Comparison of ENCODE assay signal across 8 cellular contexts in the genomic region with DNA sequence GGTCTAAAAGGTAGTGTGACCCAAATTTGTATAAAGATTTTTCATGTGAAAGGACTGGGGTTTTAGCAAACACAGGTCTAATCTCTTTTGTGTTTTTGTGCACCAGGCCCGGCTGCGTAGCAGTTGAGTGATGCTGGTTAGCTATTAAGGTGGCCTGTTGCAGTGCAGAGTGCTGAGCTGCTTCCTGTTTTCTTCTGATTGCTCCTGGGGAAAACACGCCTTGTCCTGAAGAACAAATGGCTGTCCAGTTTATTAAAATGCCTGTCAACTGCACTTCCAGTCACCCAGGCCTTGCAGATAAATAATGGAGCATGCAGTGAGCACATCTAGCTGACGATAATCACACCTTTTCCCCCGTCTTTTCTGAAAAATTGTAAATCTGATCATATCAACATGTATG. TPM values are rescaled to one million over a fixed set of nuclear protein-coding genes. Genes with fewer than 3 reads are reported as not detected.
DNase-seq lines count a peak whose midpoint lies in the region; ATAC-seq, FAIRE-seq and TF ChIP-seq lines count a peak whose summit lies in the region.

No MANE protein-coding gene starts in this region.

- H3K27ac ChIP-seq in brain microvascular endothelial cell (peak overlapping the region; percentile 79), small intestine (ENCODE audit: low read depth in 1 of 2, low read length in 1 of 2) (peak overlapping the region; percentile 99 to 100)

- H3K9me3 ChIP-seq in small intestine (ENCODE audit: control insufficient read depth, low read depth): no peaks in the 10 kb centered on the region

- WGBS in small intestine, 3 donors: 1 to 6% (median 2%) methylated on average over 5 of the region's 5 CpGs

- H3K36me3 ChIP-seq in brain microvascular endothelial cell (replicated peaks): no peaks in the 10 kb centered on the region
- H3K36me3 ChIP-seq in small intestine (ENCODE audit: control insufficient read depth in 2 of 2, insufficient read depth in 2 of 2, low read length in 2 of 2): no peaks in the 10 kb centered on the region

- peak overlapping the region; percentile 82 for H3K4me3 ChIP-seq in brain microvascular endothelial cell (ENCODE audit: low read depth, low read length)
- H3K4me3 ChIP-seq in small intestine (ENCODE audit: low read depth in 1 of 2, low read length in 2 of 2): peak overlapping the region; percentile 86 to 93

- intact Hi-C loops in Right ventricle myocardium inferior (cut with DNase I) (loop anchor here (5.0 to 10.0 kb wide), 4 partner anchors 94 to 636 kb away; a partner anchor contains a TSS), cardiac septum (cut with DNase I) (loop anchor here (2.0 to 10.0 kb wide), 4 partner anchors 24 to 639 kb away; a partner anchor contains a TSS)

- H3K4me1 ChIP-seq in small intestine (ENCODE audit: control insufficient read depth in 2 of 2, insufficient read depth in 1 of 2, low read depth in 1 of 2, low read length in 1 of 2): peaks cover 0 to 2% of the 10 kb centered on the region in 2 donors

- in situ Hi-C loops in brain microvascular endothelial cell (cut with HindIII; ENCODE audit: low pct_ligation_motif_present, low sequenced_read_pairs): no loop called here

- DNase-seq in Right ventricle myocardium inferior (ENCODE audit: missing footprints) (peak; percentile 80), cardiac septum (ENCODE audit: low spot score) (no peak), NCI-H2029 treated with DMSO at 0.1 percent for 48 hours (lab: John Stamatoyannopoulos, UW) (peak; percentile 89), T1000 (lab: John Stamatoyannopoulos, UW) (peak; percentile 21), brain microvascular endothelial cell (peak; percentile 96), iPS-NIHi11 (ENCODE audit: low spot score) (peak; percentile 23), small intestine (peak; percentile 96)

- peak; percentile 91 for ATAC-seq in Right ventricle myocardium inferior
- ATAC-seq in HG02943 (IDR thresholded peaks at IDR 0.05; ENCODE audit: low read depth, unreplicated experiment): peak; percentile 67

- TF ChIP-seq CTCF in brain microvascular endothelial cell (IDR thresholded peaks at IDR 0.05; ENCODE audit: low read depth, low read length, missing control alignments): no peak

- H3K27me3 ChIP-seq in brain microvascular endothelial cell (replicated peaks): no peaks in the 10 kb centered on the region
- no peaks in the 10 kb centered on the region for H3K27me3 ChIP-seq in small intestine (ENCODE audit: control insufficient read depth in 2 of 2, insufficient read depth in 2 of 2, low read length in 2 of 2)

- peak; percentile 10 for FAIRE-seq in small intestine (lab: Jason Lieb, UNC)

RNA-seq across cellular contexts. Expression of a gene that starts 1.8 kb away (rescaled TPM):
- total RNA-seq in Right ventricle myocardium inferior (22.8 TPM), cardiac septum (25.1 TPM)
- 10 to 100 TPM; 29.3 to 35.9 (median 33.2) TPM for polyA plus RNA-seq in small intestine

RNA-seq across cellular contexts. Expression of a gene that starts 19.3 kb away (rescaled TPM):
- total RNA-seq in Right ventricle myocardium inferior (not detected), cardiac septum (not detected)
- polyA plus RNA-seq in small intestine: not detected

RNA-seq across cellular contexts. Expression of a gene that starts 21.1 kb away (rescaled TPM):
- 11.2 TPM for total RNA-seq in Right ventricle myocardium inferior
- 13.3 TPM for total RNA-seq in cardiac septum
- 10 to 100 TPM in 1 of 3 donors, 1 to 10 TPM in 2; 4.3 to 19.0 (median 5.4) TPM for polyA plus RNA-seq in small intestine

RNA-seq across cellular contexts. Expression of a gene that starts 43.5 kb away (rescaled TPM):
- not detected for total RNA-seq in Right ventricle myocardium inferior
- total RNA-seq in cardiac septum: not detected
- not detected for polyA plus RNA-seq in small intestine
